18 cellular contexts compared by ENCODE assay signal in genomic region chr11:121334973-121335711, GRCh38. TPM values are rescaled to one million over a fixed set of nuclear protein-coding genes. Genes with fewer than 3 reads are reported as not detected.
DNase-seq lines count a peak whose midpoint lies in the region; ATAC-seq, FAIRE-seq and TF ChIP-seq lines count a peak whose summit lies in the region.
"Had no signal": no experiment of that assay in that cellular context is flagged by ENCODE, and none has a peak within 500 bp of the region (broad histone marks: within the 10 kb centered on the region; RNA-seq: fewer than 3 reads in every experiment).

No MANE protein-coding gene starts in this region.

- H3K4me3 ChIP-seq in KMS-11 (IDR thresholded peaks at IDR 0.05; ENCODE audit: insufficient read depth, low read depth, low read length) (no peak overlapping the region), adipocyte (ENCODE audit: low read length) (no peak overlapping the region), HepG2 (replicated peaks in 1 of 3; ENCODE audit: insufficient read depth in 1 of 3, low read depth in 2 of 3, low read length in 3 of 3) (no peak overlapping the region)
- H3K4me3 ChIP-seq: thoracic aorta had no signal

- no peaks in the 10 kb centered on the region for H3K79me2 ChIP-seq in KMS-11 (ENCODE audit: insufficient read depth, low read depth)
- H3K79me2 ChIP-seq in HepG2 (ENCODE audit: insufficient read depth, low read length) = no peaks in the 10 kb centered on the region

- no peak for FAIRE-seq in HepG2 (lab: Jason Lieb, UNC)
- FAIRE-seq: RCC 7860 had no signal

- H2AFZ ChIP-seq in KMS-11 (ENCODE audit: low read depth) (no peak overlapping the region), HepG2 (ENCODE audit: low read length) (no peak overlapping the region)

- H3K4me1 ChIP-seq in KMS-11 (ENCODE audit: low read depth, poor library complexity, severe bottlenecking) (peaks cover 50% of the 10 kb centered on the region), adipocyte (ENCODE audit: control insufficient read depth, insufficient read depth, low read length) (peaks cover 5% of the 10 kb centered on the region), HepG2 (ENCODE audit: insufficient read depth, low read length) (peaks cover 2% of the 10 kb centered on the region)

- 38% methylated on average over 7 of the region's 7 CpGs for WGBS in HepG2 (ENCODE audit: low lambda C conversion rate)

- no TSS peak for BruUV-seq in HepG2 (replicated peaks; lab: Mats Ljungman, UMichigan)

- POLR2A ChIA-PET in HepG2 (lab: Yijun Ruan, JAX) = no interaction called here

- in situ Hi-C loops in HepG2 (cut with HindIII; ENCODE audit: extremely low pct_ligation_motif_present, low pct_unique_long_range_greater_than_20kb) = no loop called here

- TF ChIP-seq CTCF in KMS-11 (conservative IDR thresholded peaks at IDR 0.05; ENCODE audit: low read depth, low read length) = no peak
- TF ChIP-seq CTCF in HepG2 (CRISPR knock-in tag; IDR thresholded peaks at IDR 0.05) = no peak

- H3K27ac ChIP-seq in KMS-11 (no peak overlapping the region), HepG2 (ENCODE audit: extremely low read length, insufficient read depth, low read length) (no peak overlapping the region)
- H3K27ac ChIP-seq: thoracic aorta had no signal

- TF ChIP-seq RAD21 in HepG2 (CRISPR knock-in tag; IDR thresholded peaks at IDR 0.05) = no peak

- TF ChIP-seq EP300 in HepG2 (IDR thresholded peaks at IDR 0.05; ENCODE audit: low read depth in 2 of 2, low read length in 2 of 2) (no peak), HepG2 (CRISPR knock-in tag; IDR thresholded peaks at IDR 0.05; ENCODE audit: borderline replicate concordance) (no peak)

- CTCF ChIA-PET in HepG2 (lab: Yijun Ruan, JAX; ENCODE audit: low intra/inter-chr PET ratio, low total read pairs) = no interaction called here

- peak overlapping the region; percentile 60; the same call in 1 of the 2 replicates for H3K4me2 ChIP-seq in KMS-11
- H3K4me2 ChIP-seq in HepG2 (ENCODE audit: low read depth, low read length) = no peak overlapping the region

- 0 out of 3 replicates have a peak, but pooled peaks have one; percentile 35 for ATAC-seq in HepG2
- ATAC-seq: activated T-cell treated with anti-CD3 and anti-CD28 coated beads, Interleukin-2, amount 50 U/mL, for 72 hours had no signal

- TF ChIP-seq POLR2A in HepG2 (IDR thresholded peaks at IDR 0.05; ENCODE audit: insufficient read depth in 1 of 2, low read depth in 2 of 2, low read length in 2 of 2) = no peak

- H3K9ac ChIP-seq in KMS-11 (no peak overlapping the region), adipocyte (ENCODE audit: low read length) (no peak overlapping the region), HepG2 (ENCODE audit: insufficient read depth, low read depth, low read length) (no peak overlapping the region)

- H3K9me3 ChIP-seq in adipocyte (ENCODE audit: control insufficient read depth, low read length) = no peaks in the 10 kb centered on the region
- no peaks in the 10 kb centered on the region for H3K9me3 ChIP-seq in HepG2 (ENCODE audit: low read length)
- H3K9me3 ChIP-seq: thoracic aorta had no signal

- H3K36me3 ChIP-seq in KMS-11 (ENCODE audit: insufficient read depth) = no peaks in the 10 kb centered on the region
- no peaks in the 10 kb centered on the region for H3K36me3 ChIP-seq in adipocyte (ENCODE audit: control insufficient read depth, insufficient read depth, low read length, severe bottlenecking)
- no peaks in the 10 kb centered on the region for H3K36me3 ChIP-seq in HepG2 (replicated peaks in 1 of 2; ENCODE audit: control insufficient read depth in 1 of 2, insufficient read depth in 2 of 2, low read length in 2 of 2)
- H3K36me3 ChIP-seq: thoracic aorta had no signal

- intact Hi-C loops in HepG2 (cut with micrococcal nuclease; ENCODE audit: unreplicated experiment) = no loop called here

- H4K20me1 ChIP-seq in KMS-11 (ENCODE audit: insufficient read depth) = no peaks in the 10 kb centered on the region
- no peaks in the 10 kb centered on the region for H4K20me1 ChIP-seq in HepG2 (ENCODE audit: insufficient read depth, low read length)

- H3K27me3 ChIP-seq in KMS-11 (ENCODE audit: insufficient read depth, low read depth) (no peaks in the 10 kb centered on the region), adipocyte (replicated peaks; ENCODE audit: control insufficient read depth, insufficient read depth, low read length) (peaks cover 66% of the 10 kb centered on the region), HepG2 (ENCODE audit: control insufficient read depth in 1 of 2, insufficient read depth in 2 of 2, low read length in 2 of 2) (peaks cover 0 to 16% of the 10 kb centered on the region in 2 experiments; a peak in 3 of 5 replicates)

- DNase-seq in DMS79 treated with DMSO at 0.1 percent for 48 hours (lab: John Stamatoyannopoulos, UW) = peak; percentile 32
- DNase-seq in DMS79 (lab: John Stamatoyannopoulos, UW) = no peak
- DNase-seq in adipocyte (ENCODE audit: low read depth) = peak; percentile 11
- DNase-seq in HepG2 (ENCODE audit: low spot score) = no peak
- DNase-seq in kidney tubule cell (ENCODE audit: low spot score) = no peak
- no peak for DNase-seq in NCI-H1436 treated with DMSO at 0.1 percent for 48 hours (lab: John Stamatoyannopoulos, UW)
- no peak for DNase-seq in activated naive CD4-positive, alpha-beta T cell (lab: John Stamatoyannopoulos, UW)
- DNase-seq: 8988T; activated CD4-positive, alpha-beta T cell treated with anti-CD3 and anti-CD28 coated beads for 48 hours; activated T-cell treated with anti-CD3 and anti-CD28 coated beads, Interleukin-2, amount 50 U/mL, for 72 hours; dermis blood vessel endothelial cell; foreskin melanocyte; NCI-H2171 treated with DMSO at 0.1 percent for 48 hours; stimulated activated CD4-positive, alpha-beta T cell treated with anti-CD3 and anti-CD28 coated beads, Interleukin-15, amount 100 ng/mL, for 24 hours; T-helper 2 cell had no signal

TF ChIP-seq in HepG2, 621 proteins besides CTCF, POLR2A, EP300 and RAD21:
- TF ChIP-seq ZC3H4 (CRISPR knock-in tag; IDR thresholded peaks at IDR 0.05; ENCODE audit: borderline replicate concordance) = no peak
- no peak for TF ChIP-seq ZNF253 (CRISPR knock-in tag; IDR thresholded peaks at IDR 0.05; ENCODE audit: borderline replicate concordance)
- TF ChIP-seq MLX (CRISPR knock-in tag; IDR thresholded peaks at IDR 0.05) = no peak
- TF ChIP-seq CHD2 (IDR thresholded peaks at IDR 0.05; ENCODE audit: low read depth, low read length) = no peak
- no peak for TF ChIP-seq ZNF232 (CRISPR knock-in tag; IDR thresholded peaks at IDR 0.05; ENCODE audit: borderline replicate concordance)
- TF ChIP-seq HMG20B (CRISPR knock-in tag; conservative IDR thresholded peaks at IDR 0.05) = no peak
- no peak for TF ChIP-seq ZNF615 (CRISPR knock-in tag; IDR thresholded peaks at IDR 0.05; ENCODE audit: borderline replicate concordance)
- no peak for TF ChIP-seq ZNF558 (CRISPR knock-in tag; IDR thresholded peaks at IDR 0.05; ENCODE audit: borderline replicate concordance)

RNA-seq across cellular contexts. Expression of gene SC5D, which starts 42.6 kb away (rescaled TPM):
- total RNA-seq in HepG2 (2016; rRNA removed; fragmentation: Illumina TruSeq; extraction: Trizol) = 48.6 and 84.4 TPM in 2 replicates
- total RNA-seq in HepG2 (2016; cell fraction: cytosol; rRNA removed; fragmentation: Illumina TruSeq; extraction: Trizol; ENCODE audit: low read depth) = 9.4 and 11.7 TPM in 2 replicates
- 49.0 and 80.4 TPM in 2 replicates for total RNA-seq in HepG2 (2016; cell fraction: insoluble cytoplasmic fraction; rRNA removed; fragmentation: Illumina TruSeq; extraction: Trizol)
- 18.2 and 23.9 TPM in 2 replicates for total RNA-seq in HepG2 (2016; cell fraction: membrane; rRNA removed; fragmentation: Illumina TruSeq; extraction: Trizol)
- 88.0 and 105 TPM in 2 replicates for total RNA-seq in HepG2 (2016; cell fraction: nucleus; rRNA removed; fragmentation: Illumina TruSeq; extraction: Trizol)
- polyA plus RNA-seq in HepG2 (2011; rRNA removed) = 155 and 186 TPM in 2 replicates
- polyA plus RNA-seq in HepG2 (2011; cell fraction: cytosol; rRNA removed) = 29.9 and 67.8 TPM in 2 replicates
- polyA plus RNA-seq in HepG2 (2011; cell fraction: nucleus; rRNA removed) = 12.9 and 36.4 TPM in 2 replicates
- polyA plus RNA-seq in HepG2 (2012) = 147 and 186 TPM in 2 replicates
- 8.7 and 9.0 TPM in 2 replicates for polyA plus RNA-seq in HepG2 (2016; cell fraction: cytosol; fragmentation: Illumina TruSeq; extraction: Trizol; ENCODE audit: low read depth)
- polyA plus RNA-seq in HepG2 (2016; cell fraction: insoluble cytoplasmic fraction; fragmentation: Illumina TruSeq; extraction: Trizol; ENCODE audit: low read depth) = 58.1 and 58.6 TPM in 2 replicates
- 16.3 and 18.5 TPM in 2 replicates for polyA plus RNA-seq in HepG2 (2016; cell fraction: membrane; fragmentation: Illumina TruSeq; extraction: Trizol; ENCODE audit: low read depth)
- polyA plus RNA-seq in HepG2 (2016; cell fraction: nucleus; fragmentation: Illumina TruSeq; extraction: Trizol; ENCODE audit: insufficient read depth, low read depth) = 135 and 141 TPM in 2 replicates
- polyA minus RNA-seq in HepG2 (2011; rRNA and poly(A)+ RNA removed; ENCODE audit: low replicate concordance) = 28.6 and 108 TPM in 2 replicates
- 100 and 145 TPM in 2 replicates for polyA minus RNA-seq in HepG2 (2011; cell fraction: cytosol; rRNA and poly(A)+ RNA removed)
- polyA minus RNA-seq in HepG2 (2011; cell fraction: nucleus; rRNA and poly(A)+ RNA removed) = 50.2 and 78.9 TPM in 2 replicates

Comparison
In these comparisons a context has a peak if more than half of its experiments do, and no peak if none do; other contexts are left out.
1. DNase-seq: peak in DMS79 treated with DMSO at 0.1 percent for 48 hours (single experiment) and adipocyte (single experiment); none in DMS79 (single experiment), HepG2 (single experiment), kidney tubule cell (single experiment), NCI-H1436 treated with DMSO at 0.1 percent for 48 hours (single experiment) and activated naive CD4-positive, alpha-beta T cell (0 of 4).